ENCODE assay signal across 8 cellular contexts in genomic region chr2:68320118-68320641, GRCh38. TPM values are rescaled to one million over a fixed set of nuclear protein-coding genes. Genes with fewer than 3 reads are reported as not detected.
DNase-seq lines count a peak whose midpoint lies in the region; ATAC-seq lines count a peak whose summit lies in the region.

No MANE protein-coding gene starts in this region.

- peak overlapping the region; percentile 83 for H3K27ac ChIP-seq in duodenal mucosa (ENCODE audit: low read depth, low read length)
- peak overlapping the region; percentile 87 for H3K27ac ChIP-seq in muscle layer of colon (ENCODE audit: low read depth, low read length)

- DNase-seq in left cardiac atrium (peak; percentile 21), Right ventricle myocardium superior (no peak), NT2/D1 (ENCODE audit: low read depth, low spot score) (peak; percentile 40)

- H3K9ac ChIP-seq in NT2/D1 (ENCODE audit: insufficient read length, low read depth) = peak overlapping the region; percentile 72
- no peak overlapping the region for H3K9ac ChIP-seq in duodenal mucosa (ENCODE audit: low read depth in 1 of 2, low read length in 2 of 2)
- peak overlapping the region; percentile 78 for H3K9ac ChIP-seq in muscle layer of colon (ENCODE audit: low read length)

- H3K4me3 ChIP-seq in NT2/D1 (ENCODE audit: insufficient read length, low read depth) (peak overlapping the region; percentile 62), duodenal mucosa (ENCODE audit: low read depth in 1 of 2, low read length in 2 of 2) (peak overlapping the region; percentile 60 to 65), muscle layer of colon (ENCODE audit: low read depth in 1 of 2, low read length in 2 of 2) (peak overlapping the region; percentile 78 to 80)

- ATAC-seq in left cardiac atrium = peak in 1 of 2 donors; percentile 6
- no peak for ATAC-seq in Right ventricle myocardium superior (ENCODE audit: poor library complexity)
- ATAC-seq in HG02623 (IDR thresholded peaks at IDR 0.05; ENCODE audit: unreplicated experiment) = no peak
- ATAC-seq in HG02763 (IDR thresholded peaks at IDR 0.05; ENCODE audit: unreplicated experiment) = no peak
- no peak for ATAC-seq in HG03354 (IDR thresholded peaks at IDR 0.05; ENCODE audit: poor library complexity, severe bottlenecking, unreplicated experiment)

- no peaks in the 10 kb centered on the region for H3K36me3 ChIP-seq in NT2/D1 (ENCODE audit: insufficient read depth, insufficient read length, low read length)
- no peaks in the 10 kb centered on the region for H3K36me3 ChIP-seq in duodenal mucosa (ENCODE audit: control insufficient read depth in 1 of 2, insufficient read depth in 2 of 2, low read length in 2 of 2)
- peaks cover 7% of the 10 kb centered on the region for H3K36me3 ChIP-seq in muscle layer of colon (ENCODE audit: insufficient read depth, low read length)

- H3K4me1 ChIP-seq in NT2/D1 (ENCODE audit: insufficient read depth, insufficient read length) (no peaks in the 10 kb centered on the region), duodenal mucosa (ENCODE audit: control insufficient read depth in 1 of 2, insufficient read depth in 2 of 2, low read length in 2 of 2) (peaks cover 0 to 5% of the 10 kb centered on the region in 2 donors), muscle layer of colon (ENCODE audit: insufficient read depth, low read length) (no peaks in the 10 kb centered on the region)

- no peaks in the 10 kb centered on the region for H3K9me3 ChIP-seq in NT2/D1 (ENCODE audit: insufficient read depth, low read length)
- H3K9me3 ChIP-seq in duodenal mucosa (ENCODE audit: control insufficient read depth in 1 of 2, low read length in 2 of 2) = no peaks in the 10 kb centered on the region
- no peaks in the 10 kb centered on the region for H3K9me3 ChIP-seq in muscle layer of colon (ENCODE audit: low read length)

- intact Hi-C loops in left cardiac atrium (cut with DNase I) (no loop called here), Right ventricle myocardium superior (cut with DNase I) (no loop called here)

- H3K27me3 ChIP-seq in NT2/D1 (ENCODE audit: insufficient read depth, insufficient read length) = peaks cover 44% of the 10 kb centered on the region
- H3K27me3 ChIP-seq in duodenal mucosa (ENCODE audit: control insufficient read depth in 1 of 2, insufficient read depth in 2 of 2, low read length in 2 of 2) = peaks cover 20 to 27% of the 10 kb centered on the region in 2 donors
- H3K27me3 ChIP-seq in muscle layer of colon (ENCODE audit: control insufficient read depth in 1 of 2, insufficient read depth in 2 of 2, low read length in 2 of 2) = no peaks in the 10 kb centered on the region

RNA-seq across cellular contexts. Expression of gene CNRIP1, which starts 0.4 kb away (rescaled TPM):
- 10 to 100 TPM; 16.8 to 19.1 TPM for total RNA-seq in left cardiac atrium
- 9.3 TPM for total RNA-seq in Right ventricle myocardium superior

RNA-seq across cellular contexts. Expression of gene PLEK, which starts 44.9 kb away (rescaled TPM):
- total RNA-seq in left cardiac atrium (10 to 100 TPM in 1 of 2 donors, 1 to 10 TPM in 1; 7.3 to 21.5 TPM), Right ventricle myocardium superior (4.7 TPM)

Comparison
In these comparisons a context has a peak if more than half of its experiments do, and no peak if none do; other contexts are left out.
1. H3K9ac ChIP-seq: peak in NT2/D1 (single experiment) and muscle layer of colon (single experiment); none in duodenal mucosa (0 of 2).
2. Peak in every context shown above with its lines, with median percentiles within 50 percentile points of each other: H3K4me3 ChIP-seq.